1 cellular context compared by ENCODE assay signal in genomic region chr2:25178976-25179375, GRCh38.
TF ChIP-seq lines count a peak whose summit lies in the region.

No MANE protein-coding gene starts in this region.

TF ChIP-seq in GM23338, 12 proteins besides CTCF, POLR2A, EP300 and RAD21 (continued from another document):
- TF ChIP-seq, protein P1, sequence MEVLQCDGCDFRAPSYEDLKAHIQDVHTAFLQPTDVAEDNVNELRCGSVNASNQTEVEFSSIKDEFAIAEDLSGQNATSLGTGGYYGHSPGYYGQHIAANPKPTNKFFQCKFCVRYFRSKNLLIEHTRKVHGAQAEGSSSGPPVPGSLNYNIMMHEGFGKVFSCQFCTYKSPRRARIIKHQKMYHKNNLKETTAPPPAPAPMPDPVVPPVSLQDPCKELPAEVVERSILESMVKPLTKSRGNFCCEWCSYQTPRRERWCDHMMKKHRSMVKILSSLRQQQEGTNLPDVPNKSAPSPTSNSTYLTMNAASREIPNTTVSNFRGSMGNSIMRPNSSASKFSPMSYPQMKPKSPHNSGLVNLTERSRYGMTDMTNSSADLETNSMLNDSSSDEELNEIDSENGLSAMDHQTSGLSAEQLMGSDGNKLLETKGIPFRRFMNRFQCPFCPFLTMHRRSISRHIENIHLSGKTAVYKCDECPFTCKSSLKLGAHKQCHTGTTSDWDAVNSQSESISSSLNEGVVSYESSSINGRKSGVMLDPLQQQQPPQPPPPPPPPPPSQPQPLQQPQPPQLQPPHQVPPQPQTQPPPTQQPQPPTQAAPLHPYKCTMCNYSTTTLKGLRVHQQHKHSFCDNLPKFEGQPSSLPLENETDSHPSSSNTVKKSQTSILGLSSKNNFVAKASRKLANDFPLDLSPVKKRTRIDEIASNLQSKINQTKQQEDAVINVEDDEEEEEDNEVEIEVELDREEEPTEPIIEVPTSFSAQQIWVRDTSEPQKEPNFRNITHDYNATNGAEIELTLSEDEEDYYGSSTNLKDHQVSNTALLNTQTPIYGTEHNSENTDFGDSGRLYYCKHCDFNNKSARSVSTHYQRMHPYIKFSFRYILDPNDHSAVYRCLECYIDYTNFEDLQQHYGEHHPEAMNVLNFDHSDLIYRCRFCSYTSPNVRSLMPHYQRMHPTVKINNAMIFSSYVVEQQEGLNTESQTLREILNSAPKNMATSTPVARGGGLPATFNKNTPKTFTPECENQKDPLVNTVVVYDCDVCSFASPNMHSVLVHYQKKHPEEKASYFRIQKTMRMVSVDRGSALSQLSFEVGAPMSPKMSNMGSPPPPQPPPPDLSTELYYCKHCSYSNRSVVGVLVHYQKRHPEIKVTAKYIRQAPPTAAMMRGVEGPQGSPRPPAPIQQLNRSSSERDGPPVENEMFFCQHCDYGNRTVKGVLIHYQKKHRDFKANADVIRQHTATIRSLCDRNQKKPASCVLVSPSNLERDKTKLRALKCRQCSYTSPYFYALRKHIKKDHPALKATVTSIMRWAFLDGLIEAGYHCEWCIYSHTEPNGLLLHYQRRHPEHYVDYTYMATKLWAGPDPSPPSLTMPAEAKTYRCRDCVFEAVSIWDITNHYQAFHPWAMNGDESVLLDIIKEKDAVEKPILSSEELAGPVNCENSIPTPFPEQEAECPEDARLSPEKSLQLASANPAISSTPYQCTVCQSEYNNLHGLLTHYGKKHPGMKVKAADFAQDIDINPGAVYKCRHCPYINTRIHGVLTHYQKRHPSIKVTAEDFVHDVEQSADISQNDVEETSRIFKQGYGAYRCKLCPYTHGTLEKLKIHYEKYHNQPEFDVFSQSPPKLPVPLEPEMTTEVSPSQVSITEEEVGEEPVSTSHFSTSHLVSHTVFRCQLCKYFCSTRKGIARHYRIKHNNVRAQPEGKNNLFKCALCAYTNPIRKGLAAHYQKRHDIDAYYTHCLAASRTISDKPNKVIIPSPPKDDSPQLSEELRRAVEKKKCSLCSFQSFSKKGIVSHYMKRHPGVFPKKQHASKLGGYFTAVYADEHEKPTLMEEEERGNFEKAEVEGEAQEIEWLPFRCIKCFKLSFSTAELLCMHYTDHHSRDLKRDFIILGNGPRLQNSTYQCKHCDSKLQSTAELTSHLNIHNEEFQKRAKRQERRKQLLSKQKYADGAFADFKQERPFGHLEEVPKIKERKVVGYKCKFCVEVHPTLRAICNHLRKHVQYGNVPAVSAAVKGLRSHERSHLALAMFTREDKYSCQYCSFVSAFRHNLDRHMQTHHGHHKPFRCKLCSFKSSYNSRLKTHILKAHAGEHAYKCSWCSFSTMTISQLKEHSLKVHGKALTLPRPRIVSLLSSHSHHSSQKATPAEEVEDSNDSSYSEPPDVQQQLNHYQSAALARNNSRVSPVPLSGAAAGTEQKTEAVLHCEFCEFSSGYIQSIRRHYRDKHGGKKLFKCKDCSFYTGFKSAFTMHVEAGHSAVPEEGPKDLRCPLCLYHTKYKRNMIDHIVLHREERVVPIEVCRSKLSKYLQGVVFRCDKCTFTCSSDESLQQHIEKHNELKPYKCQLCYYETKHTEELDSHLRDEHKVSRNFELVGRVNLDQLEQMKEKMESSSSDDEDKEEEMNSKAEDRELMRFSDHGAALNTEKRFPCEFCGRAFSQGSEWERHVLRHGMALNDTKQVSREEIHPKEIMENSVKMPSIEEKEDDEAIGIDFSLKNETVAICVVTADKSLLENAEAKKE (CRISPR knock-in tag; IDR thresholded peaks at IDR 0.05) = no peak
- TF ChIP-seq EZH2phosphoT487 (IDR thresholded peaks at IDR 0.05; ENCODE audit: unreplicated experiment) (no peak), STAT1 (IDR thresholded peaks at IDR 0.05; ENCODE audit: unreplicated experiment) (no peak), JUNB (IDR thresholded peaks at IDR 0.05; ENCODE audit: unreplicated experiment) (no peak), ZNF331 (CRISPR knock-in tag; IDR thresholded peaks at IDR 0.05; ENCODE audit: low read depth) (no peak), NANOG (IDR thresholded peaks at IDR 0.05; ENCODE audit: borderline replicate concordance) (no peak), EZH2 (IDR thresholded peaks at IDR 0.05; ENCODE audit: low read depth, unreplicated experiment) (no peak)
